ENCODE assay signal across 25 cellular contexts in genomic region chr16:86170720-86171119, GRCh38.
"Had no signal": no experiment of that assay in that cellular context is flagged by ENCODE, and none has a peak within 500 bp of the region (broad histone marks: within the 10 kb centered on the region; RNA-seq: fewer than 3 reads in every experiment).

No MANE protein-coding gene starts in this region.

- H3K9me3 Mint-ChIP-seq: type B pancreatic cell had no signal

- H3K27ac Mint-ChIP-seq: naive thymus-derived CD4-positive, alpha-beta T cell; nephron progenitor cell; stimulated activated naive B cell treated with anti-CD40 and anti-IgM and Interleukin-4, amounts not matched to agents 10 μg/mL and 1 μg/mL and 100 μg/mL, for 72 hours; stimulated activated naive CD8-positive, alpha-beta T cell treated with anti-CD3 and anti-CD28 coated beads, Interleukin-15, amount 100 ng/mL, for 72 hours; type B pancreatic cell had no signal

- DNase-seq: cortex of kidney; dorsolateral prefrontal cortex; effector CD8-positive, alpha-beta T cell; heart left ventricle; hypothalamus; islet precursor cell; left lung; lower lobe of right lung; mesendoderm; naive thymus-derived CD4-positive, alpha-beta T cell; nephron progenitor cell; psoas muscle; retina; right lobe of liver; spleen; stimulated activated CD4-positive, alpha-beta T cell treated with anti-CD3 and anti-CD28 coated beads, Interleukin-15, amount 100 ng/mL, for 24 hours; stimulated activated CD4-positive, alpha-beta T cell treated with anti-CD3 and anti-CD28 coated beads, Interleukin-1b, Interleukin-23, amount 100 ng/mL, for 48 hours; stimulated activated CD4-positive, alpha-beta T cell treated with anti-CD3 and anti-CD28 coated beads, Interleukin-4, amount 100 ng/mL, for 4 hours; stimulated activated naive B cell treated with anti-CD40 and anti-IgM and Interleukin-4, amounts not matched to agents 10 μg/mL and 1 μg/mL and 100 μg/mL, for 72 hours; stimulated activated naive CD8-positive, alpha-beta T cell treated with anti-CD3 and anti-CD28 coated beads, Interleukin-15, amount 100 ng/mL, for 72 hours; substantia nigra had no signal

- H3K4me1 Mint-ChIP-seq: stimulated activated naive B cell treated with anti-CD40 and anti-IgM and Interleukin-4, amounts not matched to agents 10 μg/mL and 1 μg/mL and 100 μg/mL, for 72 hours; stimulated activated naive CD8-positive, alpha-beta T cell treated with anti-CD3 and anti-CD28 coated beads, Interleukin-15, amount 100 ng/mL, for 72 hours had no signal

- FAIRE-seq: frontal cortex, urothelium cell line had no signal

- H3K36me3 ChIP-seq: heart left ventricle, left lung, lower lobe of right lung, right lobe of liver, spleen, thoracic aorta had no signal

- H3K36me3 Mint-ChIP-seq: naive thymus-derived CD4-positive, alpha-beta T cell; stimulated activated naive B cell treated with anti-CD40 and anti-IgM and Interleukin-4, amounts not matched to agents 10 μg/mL and 1 μg/mL and 100 μg/mL, for 72 hours; type B pancreatic cell had no signal

- H3K27ac ChIP-seq: dorsolateral prefrontal cortex, heart left ventricle, left lung, lower lobe of right lung, psoas muscle, right lobe of liver, spleen, thoracic aorta had no signal

- H3K4me1 ChIP-seq: heart left ventricle, left lung, lower lobe of right lung, psoas muscle, right lobe of liver, spleen had no signal

- H3K4me3 Mint-ChIP-seq: naive thymus-derived CD4-positive, alpha-beta T cell; stimulated activated naive B cell treated with anti-CD40 and anti-IgM and Interleukin-4, amounts not matched to agents 10 μg/mL and 1 μg/mL and 100 μg/mL, for 72 hours; stimulated activated naive CD8-positive, alpha-beta T cell treated with anti-CD3 and anti-CD28 coated beads, Interleukin-15, amount 100 ng/mL, for 72 hours; type B pancreatic cell had no signal

- H3K4me3 ChIP-seq: dorsolateral prefrontal cortex, heart left ventricle, left lung, lower lobe of right lung, psoas muscle, right lobe of liver, spleen, thoracic aorta had no signal

- H3K9me3 ChIP-seq: psoas muscle, right lobe of liver, thoracic aorta had no signal

- H3K27me3 ChIP-seq: right lobe of liver had no signal
